In genomic region chr21:43727571-43728466, GRCh38 we compare ENCODE assay signal across 1 cellular context.
A peak's percentile ranks its signal among the peaks of the same experiment; 100 is the strongest.
TF ChIP-seq lines count a peak whose summit lies in the region.

No MANE protein-coding gene starts in this region.

TF ChIP-seq in HepG2, 621 proteins besides CTCF, POLR2A, EP300 and RAD21 (continued from another document and continues in another):
- no peak for TF ChIP-seq ZBTB49 (CRISPR knock-in tag; IDR thresholded peaks at IDR 0.05; ENCODE audit: borderline replicate concordance)
- no peak for TF ChIP-seq ZFAT (CRISPR knock-in tag; conservative IDR thresholded peaks at IDR 0.05)
- TF ChIP-seq SP140L (CRISPR knock-in tag; IDR thresholded peaks at IDR 0.05; ENCODE audit: borderline replicate concordance), result no peak
- TF ChIP-seq, protein P1, sequence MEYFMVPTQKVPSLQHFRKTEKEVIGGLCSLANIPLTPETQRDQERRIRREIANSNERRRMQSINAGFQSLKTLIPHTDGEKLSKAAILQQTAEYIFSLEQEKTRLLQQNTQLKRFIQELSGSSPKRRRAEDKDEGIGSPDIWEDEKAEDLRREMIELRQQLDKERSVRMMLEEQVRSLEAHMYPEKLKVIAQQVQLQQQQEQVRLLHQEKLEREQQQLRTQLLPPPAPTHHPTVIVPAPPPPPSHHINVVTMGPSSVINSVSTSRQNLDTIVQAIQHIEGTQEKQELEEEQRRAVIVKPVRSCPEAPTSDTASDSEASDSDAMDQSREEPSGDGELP (IDR thresholded peaks at IDR 0.05; ENCODE audit: borderline replicate concordance, low read depth), result peak; percentile 20; the same call in 1 of the 2 replicates
- TF ChIP-seq ARID2 (CRISPR knock-in tag; IDR thresholded peaks at IDR 0.05; ENCODE audit: borderline replicate concordance), result no peak
- TF ChIP-seq PHF20 (CRISPR knock-in tag; IDR thresholded peaks at IDR 0.05), result no peak
- no peak for TF ChIP-seq GZF1 (CRISPR knock-in tag; IDR thresholded peaks at IDR 0.05)
- TF ChIP-seq ZNF619 (CRISPR knock-in tag; IDR thresholded peaks at IDR 0.05), result no peak
- TF ChIP-seq ZNF441 (CRISPR knock-in tag; IDR thresholded peaks at IDR 0.05; ENCODE audit: borderline replicate concordance), result 0 out of 2 replicates have a peak, but pooled peaks have one; percentile 21
- TF ChIP-seq ZSCAN9 (CRISPR knock-in tag; IDR thresholded peaks at IDR 0.05; ENCODE audit: borderline replicate concordance), result no peak
- no peak for TF ChIP-seq SNAPC2 (CRISPR knock-in tag; IDR thresholded peaks at IDR 0.05)
- TF ChIP-seq IRF9 (CRISPR knock-in tag; IDR thresholded peaks at IDR 0.05; ENCODE audit: borderline replicate concordance), result no peak
- no peak for TF ChIP-seq SOX6 (IDR thresholded peaks at IDR 0.05)
- TF ChIP-seq SOX6 (CRISPR knock-in tag; IDR thresholded peaks at IDR 0.05), result no peak
- no peak for TF ChIP-seq ZNF543 (CRISPR knock-in tag; IDR thresholded peaks at IDR 0.05)
- no peak for TF ChIP-seq ZNF431 (CRISPR knock-in tag; IDR thresholded peaks at IDR 0.05; ENCODE audit: borderline replicate concordance, low read depth)
- no peak for TF ChIP-seq ARNT (IDR thresholded peaks at IDR 0.05)
- TF ChIP-seq, protein P2, sequence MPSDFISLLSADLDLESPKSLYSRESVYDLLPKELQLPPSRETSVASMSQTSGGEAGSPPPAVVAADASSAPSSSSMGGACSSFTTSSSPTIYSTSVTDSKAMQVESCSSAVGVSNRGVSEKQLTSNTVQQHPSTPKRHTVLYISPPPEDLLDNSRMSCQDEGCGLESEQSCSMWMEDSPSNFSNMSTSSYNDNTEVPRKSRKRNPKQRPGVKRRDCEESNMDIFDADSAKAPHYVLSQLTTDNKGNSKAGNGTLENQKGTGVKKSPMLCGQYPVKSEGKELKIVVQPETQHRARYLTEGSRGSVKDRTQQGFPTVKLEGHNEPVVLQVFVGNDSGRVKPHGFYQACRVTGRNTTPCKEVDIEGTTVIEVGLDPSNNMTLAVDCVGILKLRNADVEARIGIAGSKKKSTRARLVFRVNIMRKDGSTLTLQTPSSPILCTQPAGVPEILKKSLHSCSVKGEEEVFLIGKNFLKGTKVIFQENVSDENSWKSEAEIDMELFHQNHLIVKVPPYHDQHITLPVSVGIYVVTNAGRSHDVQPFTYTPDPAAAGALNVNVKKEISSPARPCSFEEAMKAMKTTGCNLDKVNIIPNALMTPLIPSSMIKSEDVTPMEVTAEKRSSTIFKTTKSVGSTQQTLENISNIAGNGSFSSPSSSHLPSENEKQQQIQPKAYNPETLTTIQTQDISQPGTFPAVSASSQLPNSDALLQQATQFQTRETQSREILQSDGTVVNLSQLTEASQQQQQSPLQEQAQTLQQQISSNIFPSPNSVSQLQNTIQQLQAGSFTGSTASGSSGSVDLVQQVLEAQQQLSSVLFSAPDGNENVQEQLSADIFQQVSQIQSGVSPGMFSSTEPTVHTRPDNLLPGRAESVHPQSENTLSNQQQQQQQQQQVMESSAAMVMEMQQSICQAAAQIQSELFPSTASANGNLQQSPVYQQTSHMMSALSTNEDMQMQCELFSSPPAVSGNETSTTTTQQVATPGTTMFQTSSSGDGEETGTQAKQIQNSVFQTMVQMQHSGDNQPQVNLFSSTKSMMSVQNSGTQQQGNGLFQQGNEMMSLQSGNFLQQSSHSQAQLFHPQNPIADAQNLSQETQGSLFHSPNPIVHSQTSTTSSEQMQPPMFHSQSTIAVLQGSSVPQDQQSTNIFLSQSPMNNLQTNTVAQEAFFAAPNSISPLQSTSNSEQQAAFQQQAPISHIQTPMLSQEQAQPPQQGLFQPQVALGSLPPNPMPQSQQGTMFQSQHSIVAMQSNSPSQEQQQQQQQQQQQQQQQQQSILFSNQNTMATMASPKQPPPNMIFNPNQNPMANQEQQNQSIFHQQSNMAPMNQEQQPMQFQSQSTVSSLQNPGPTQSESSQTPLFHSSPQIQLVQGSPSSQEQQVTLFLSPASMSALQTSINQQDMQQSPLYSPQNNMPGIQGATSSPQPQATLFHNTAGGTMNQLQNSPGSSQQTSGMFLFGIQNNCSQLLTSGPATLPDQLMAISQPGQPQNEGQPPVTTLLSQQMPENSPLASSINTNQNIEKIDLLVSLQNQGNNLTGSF (CRISPR knock-in tag; IDR thresholded peaks at IDR 0.05), result no peak
- no peak for TF ChIP-seq ZSCAN22 (CRISPR knock-in tag; IDR thresholded peaks at IDR 0.05)
- no peak for TF ChIP-seq MEF2D (CRISPR knock-in tag; IDR thresholded peaks at IDR 0.05)
- TF ChIP-seq ZNF33B (CRISPR knock-in tag; IDR thresholded peaks at IDR 0.05), result peak; percentile 4; the same call in 1 of the 2 replicates
- no peak for TF ChIP-seq REPIN1 (CRISPR knock-in tag; IDR thresholded peaks at IDR 0.05; ENCODE audit: borderline replicate concordance, low read depth)
- no peak for TF ChIP-seq HMG20B (CRISPR knock-in tag; conservative IDR thresholded peaks at IDR 0.05)
- TF ChIP-seq HNF1A (IDR thresholded peaks at IDR 0.05; ENCODE audit: low read depth), result no peak
- no peak for TF ChIP-seq HNF1A (CRISPR knock-in tag; IDR thresholded peaks at IDR 0.05; ENCODE audit: borderline replicate concordance)
- TF ChIP-seq, protein P3, sequence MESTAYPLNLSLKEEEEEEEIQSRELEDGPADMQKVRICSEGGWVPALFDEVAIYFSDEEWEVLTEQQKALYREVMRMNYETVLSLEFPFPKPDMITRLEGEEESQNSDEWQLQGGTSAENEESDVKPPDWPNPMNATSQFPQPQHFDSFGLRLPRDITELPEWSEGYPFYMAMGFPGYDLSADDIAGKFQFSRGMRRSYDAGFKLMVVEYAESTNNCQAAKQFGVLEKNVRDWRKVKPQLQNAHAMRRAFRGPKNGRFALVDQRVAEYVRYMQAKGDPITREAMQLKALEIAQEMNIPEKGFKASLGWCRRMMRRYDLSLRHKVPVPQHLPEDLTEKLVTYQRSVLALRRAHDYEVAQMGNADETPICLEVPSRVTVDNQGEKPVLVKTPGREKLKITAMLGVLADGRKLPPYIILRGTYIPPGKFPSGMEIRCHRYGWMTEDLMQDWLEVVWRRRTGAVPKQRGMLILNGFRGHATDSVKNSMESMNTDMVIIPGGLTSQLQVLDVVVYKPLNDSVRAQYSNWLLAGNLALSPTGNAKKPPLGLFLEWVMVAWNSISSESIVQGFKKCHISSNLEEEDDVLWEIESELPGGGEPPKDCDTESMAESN (CRISPR knock-in tag; conservative IDR thresholded peaks at IDR 0.05), result no peak
- TF ChIP-seq, protein P4, sequence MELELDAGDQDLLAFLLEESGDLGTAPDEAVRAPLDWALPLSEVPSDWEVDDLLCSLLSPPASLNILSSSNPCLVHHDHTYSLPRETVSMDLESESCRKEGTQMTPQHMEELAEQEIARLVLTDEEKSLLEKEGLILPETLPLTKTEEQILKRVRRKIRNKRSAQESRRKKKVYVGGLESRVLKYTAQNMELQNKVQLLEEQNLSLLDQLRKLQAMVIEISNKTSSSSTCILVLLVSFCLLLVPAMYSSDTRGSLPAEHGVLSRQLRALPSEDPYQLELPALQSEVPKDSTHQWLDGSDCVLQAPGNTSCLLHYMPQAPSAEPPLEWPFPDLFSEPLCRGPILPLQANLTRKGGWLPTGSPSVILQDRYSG (CRISPR knock-in tag; IDR thresholded peaks at IDR 0.05), result no peak
- TF ChIP-seq KLF16 (CRISPR knock-in tag; IDR thresholded peaks at IDR 0.05), result 0 out of 4 replicates have a peak, but pooled peaks of 1 of the 2 experiments have one; percentile 69
- 0 out of 2 replicates have a peak, but pooled peaks have one; percentile 25 for TF ChIP-seq CBFB (CRISPR knock-in tag; IDR thresholded peaks at IDR 0.05)
- TF ChIP-seq ZBTB7B (CRISPR knock-in tag; IDR thresholded peaks at IDR 0.05), result 0 out of 2 replicates have a peak, but pooled peaks have one; percentile 31
- no peak for TF ChIP-seq ZNF546 (CRISPR knock-in tag; conservative IDR thresholded peaks at IDR 0.05)
- peak; percentile 84 for TF ChIP-seq ZBTB33 (CRISPR knock-in tag; IDR thresholded peaks at IDR 0.05)
- no peak for TF ChIP-seq ISX (CRISPR knock-in tag; conservative IDR thresholded peaks at IDR 0.05)
- no peak for TF ChIP-seq ZNF30 (CRISPR knock-in tag; IDR thresholded peaks at IDR 0.05)
- TF ChIP-seq ZNF768 (CRISPR knock-in tag; IDR thresholded peaks at IDR 0.05), result no peak
- TF ChIP-seq GABPB1 (CRISPR knock-in tag; IDR thresholded peaks at IDR 0.05), result peak; percentile 24; the same call in 1 of the 2 replicates
- TF ChIP-seq ZNF292 (CRISPR knock-in tag; IDR thresholded peaks at IDR 0.05; ENCODE audit: borderline replicate concordance, low read depth), result no peak
- TF ChIP-seq RELA (CRISPR knock-in tag; IDR thresholded peaks at IDR 0.05), result no peak
- TF ChIP-seq FOXC1 (CRISPR knock-in tag; IDR thresholded peaks at IDR 0.05; ENCODE audit: borderline replicate concordance), result no peak
- no peak; the same call in 1 of the 2 replicates for TF ChIP-seq CHCHD3 (CRISPR knock-in tag; IDR thresholded peaks at IDR 0.05)
- TF ChIP-seq ZNF7 (CRISPR knock-in tag; IDR thresholded peaks at IDR 0.05), result peak; percentile 87
- no peak for TF ChIP-seq SMC3 (IDR thresholded peaks at IDR 0.05; ENCODE audit: low read length)
- no peak for TF ChIP-seq THAP11 (CRISPR knock-in tag; IDR thresholded peaks at IDR 0.05)
- no peak for TF ChIP-seq ZNF562 (CRISPR knock-in tag; IDR thresholded peaks at IDR 0.05; ENCODE audit: borderline replicate concordance)
- TF ChIP-seq, protein P5, sequence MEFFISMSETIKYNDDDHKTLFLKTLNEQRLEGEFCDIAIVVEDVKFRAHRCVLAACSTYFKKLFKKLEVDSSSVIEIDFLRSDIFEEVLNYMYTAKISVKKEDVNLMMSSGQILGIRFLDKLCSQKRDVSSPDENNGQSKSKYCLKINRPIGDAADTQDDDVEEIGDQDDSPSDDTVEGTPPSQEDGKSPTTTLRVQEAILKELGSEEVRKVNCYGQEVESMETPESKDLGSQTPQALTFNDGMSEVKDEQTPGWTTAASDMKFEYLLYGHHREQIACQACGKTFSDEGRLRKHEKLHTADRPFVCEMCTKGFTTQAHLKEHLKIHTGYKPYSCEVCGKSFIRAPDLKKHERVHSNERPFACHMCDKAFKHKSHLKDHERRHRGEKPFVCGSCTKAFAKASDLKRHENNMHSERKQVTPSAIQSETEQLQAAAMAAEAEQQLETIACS (CRISPR knock-in tag; IDR thresholded peaks at IDR 0.05), result no peak
- TF ChIP-seq NR2F1 (CRISPR knock-in tag; IDR thresholded peaks at IDR 0.05), result peak in 1 of 2 experiments; percentile 30; a peak in 1 of 4 replicates
- TF ChIP-seq ZNF326 (CRISPR knock-in tag; IDR thresholded peaks at IDR 0.05; ENCODE audit: borderline replicate concordance), result no peak
- TF ChIP-seq POLR2AphosphoS5 (IDR thresholded peaks at IDR 0.05; ENCODE audit: low read depth, low read length), result no peak
